Comparison of ENCODE assay signal across 24 cellular contexts in the genomic region with DNA sequence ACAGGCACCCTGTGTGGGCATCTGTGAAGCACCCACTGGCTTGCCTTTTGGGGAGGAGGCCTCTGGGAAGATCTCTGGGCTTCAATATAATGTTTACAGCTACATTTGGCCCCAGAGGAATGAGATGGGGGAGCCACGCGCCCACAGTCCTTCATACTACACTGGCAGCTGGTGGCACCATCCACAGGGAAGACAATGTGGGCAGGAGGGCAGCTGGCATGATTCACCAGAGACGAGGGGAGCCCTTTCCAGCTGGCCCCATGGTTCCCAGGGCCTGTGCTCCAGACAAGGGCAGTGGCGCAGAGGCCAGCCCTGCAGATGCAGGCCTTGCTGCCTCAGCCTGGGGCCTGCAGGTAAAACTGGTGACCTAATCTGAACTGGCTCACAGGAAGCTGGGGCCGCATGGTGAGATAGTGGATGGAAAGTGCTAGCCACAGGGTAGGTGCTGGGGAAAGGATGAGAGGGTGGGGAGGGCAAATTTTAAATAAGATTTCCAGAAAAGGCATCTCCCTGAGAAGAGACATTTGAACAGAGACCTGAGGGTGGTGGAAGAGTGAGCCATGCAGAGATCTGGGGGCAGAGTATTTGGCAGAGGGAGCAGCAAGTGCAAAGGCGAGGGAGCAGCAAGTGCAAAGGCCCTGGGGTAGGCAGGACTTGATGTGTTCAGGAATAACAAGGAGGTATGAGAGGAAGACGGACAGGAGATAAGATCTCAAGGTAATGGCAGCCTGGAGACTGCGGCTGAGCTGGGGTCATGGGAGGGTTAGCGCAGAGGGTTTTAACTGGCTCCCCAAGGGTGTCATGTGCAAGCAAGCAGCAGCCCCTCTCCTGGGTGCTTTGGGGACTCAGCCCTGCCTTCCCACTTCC. TPM values are rescaled to one million over a fixed set of nuclear protein-coding genes. Genes with fewer than 3 reads are reported as not detected.
"Had no signal": no experiment of that assay in that cellular context is flagged by ENCODE, and none has a peak within 500 bp of the region (broad histone marks: within the 10 kb centered on the region; RNA-seq: fewer than 3 reads in every experiment).

No MANE protein-coding gene starts in this region.

- DNase-seq: activated CD4-positive, alpha-beta memory T cell treated with anti-CD3 and anti-CD28 coated beads for 36 hours; activated CD4-positive, alpha-beta T cell treated with anti-CD3 and anti-CD28 coated beads, Interleukin-2, amount 10 ng/mL, durations not matched to agents 7 days and 5 days; activated CD4-positive, CD25-positive, alpha-beta regulatory T cell; activated CD8-positive, alpha-beta memory T cell treated with anti-CD3 and anti-CD28 coated beads for 24 hours; activated gamma-delta T cell; activated naive CD4-positive, alpha-beta T cell treated with anti-CD3 and anti-CD28 coated beads for 36 hours; activated T-cell treated with anti-CD3 and anti-CD28 coated beads, Interleukin-2, amount 50 U/mL, for 48 hours; adrenal gland; anterior cingulate cortex; Karpas-422; MM.1S; NCI-H1105 treated with DMSO at 0.1 percent for 48 hours; NCI-H1436 treated with DMSO at 0.1 percent for 48 hours; NCI-H187; NCI-H2081; NCI-H510A treated with DMSO at 0.1 percent for 48 hours; NCI-H69; PC-9; SIG-M5; T-cell; T-helper 2 cell had no signal

- H3K27ac ChIP-seq: adrenal gland, PC-9, VCaP had no signal

- H3K9me3 ChIP-seq: adrenal gland had no signal

- H2AFZ ChIP-seq: PC-9 had no signal

- H3K4me3 ChIP-seq: adrenal gland, PC-9 had no signal

- H3K4me2 ChIP-seq: PC-9 had no signal

- H3K4me1 ChIP-seq: adrenal gland had no signal

- H3K27me3 ChIP-seq: adrenal gland had no signal

- H3K27me3 Mint-ChIP-seq: activated CD4-positive, alpha-beta T cell treated with anti-CD3 and anti-CD28 coated beads, Interleukin-2, amount 10 ng/mL, durations not matched to agents 7 days and 5 days; activated naive CD8-positive, alpha-beta T cell had no signal

- H3K36me3 Mint-ChIP-seq: activated CD4-positive, alpha-beta memory T cell treated with anti-CD3 and anti-CD28 coated beads for 36 hours; activated naive CD8-positive, alpha-beta T cell; T-cell had no signal

- H3K27ac Mint-ChIP-seq: activated CD4-positive, alpha-beta memory T cell treated with anti-CD3 and anti-CD28 coated beads for 36 hours; activated CD4-positive, alpha-beta T cell treated with anti-CD3 and anti-CD28 coated beads, Interleukin-2, amount 10 ng/mL, durations not matched to agents 7 days and 5 days; activated naive CD4-positive, alpha-beta T cell treated with anti-CD3 and anti-CD28 coated beads for 36 hours; activated naive CD8-positive, alpha-beta T cell; activated T-helper 17 cell treated with anti-CD3 and anti-CD28 coated beads, Interleukin-2, amount 50 U/mL, for 72 hours; T-cell had no signal

- H3K4me3 Mint-ChIP-seq: activated CD4-positive, alpha-beta memory T cell treated with anti-CD3 and anti-CD28 coated beads for 36 hours; activated CD4-positive, alpha-beta T cell treated with anti-CD3 and anti-CD28 coated beads, Interleukin-2, amount 10 ng/mL, durations not matched to agents 7 days and 5 days; activated naive CD4-positive, alpha-beta T cell treated with anti-CD3 and anti-CD28 coated beads for 36 hours; activated naive CD8-positive, alpha-beta T cell; activated T-helper 17 cell treated with anti-CD3 and anti-CD28 coated beads, Interleukin-2, amount 50 U/mL, for 72 hours; T-cell had no signal

- ATAC-seq: activated T-helper 17 cell treated with anti-CD3 and anti-CD28 coated beads, Interleukin-2, amount 50 U/mL, for 72 hours; T-cell had no signal

- H3K4me1 Mint-ChIP-seq: activated CD4-positive, alpha-beta T cell treated with anti-CD3 and anti-CD28 coated beads, Interleukin-2, amount 10 ng/mL, durations not matched to agents 7 days and 5 days; activated T-helper 17 cell treated with anti-CD3 and anti-CD28 coated beads, Interleukin-2, amount 50 U/mL, for 72 hours had no signal

- H3K9me3 Mint-ChIP-seq: activated CD4-positive, alpha-beta memory T cell treated with anti-CD3 and anti-CD28 coated beads for 36 hours; activated CD4-positive, alpha-beta T cell treated with anti-CD3 and anti-CD28 coated beads, Interleukin-2, amount 10 ng/mL, durations not matched to agents 7 days and 5 days; activated naive CD4-positive, alpha-beta T cell treated with anti-CD3 and anti-CD28 coated beads for 36 hours; activated T-helper 17 cell treated with anti-CD3 and anti-CD28 coated beads, Interleukin-2, amount 50 U/mL, for 72 hours; T-cell had no signal

- H3K36me3 ChIP-seq: adrenal gland had no signal

RNA-seq across cellular contexts. Expression of gene KCNJ12, which starts 12.1 kb away (rescaled TPM):
- total RNA-seq: activated CD4-positive, alpha-beta memory T cell treated with anti-CD3 and anti-CD28 coated beads for 36 hours; activated CD4-positive, alpha-beta T cell treated with anti-CD3 and anti-CD28 coated beads, Interleukin-2, amount 10 ng/mL, durations not matched to agents 7 days and 5 days; activated naive CD4-positive, alpha-beta T cell treated with anti-CD3 and anti-CD28 coated beads for 36 hours had no signal
